ENCODE assay signal across 8 cellular contexts in the genomic region with DNA sequence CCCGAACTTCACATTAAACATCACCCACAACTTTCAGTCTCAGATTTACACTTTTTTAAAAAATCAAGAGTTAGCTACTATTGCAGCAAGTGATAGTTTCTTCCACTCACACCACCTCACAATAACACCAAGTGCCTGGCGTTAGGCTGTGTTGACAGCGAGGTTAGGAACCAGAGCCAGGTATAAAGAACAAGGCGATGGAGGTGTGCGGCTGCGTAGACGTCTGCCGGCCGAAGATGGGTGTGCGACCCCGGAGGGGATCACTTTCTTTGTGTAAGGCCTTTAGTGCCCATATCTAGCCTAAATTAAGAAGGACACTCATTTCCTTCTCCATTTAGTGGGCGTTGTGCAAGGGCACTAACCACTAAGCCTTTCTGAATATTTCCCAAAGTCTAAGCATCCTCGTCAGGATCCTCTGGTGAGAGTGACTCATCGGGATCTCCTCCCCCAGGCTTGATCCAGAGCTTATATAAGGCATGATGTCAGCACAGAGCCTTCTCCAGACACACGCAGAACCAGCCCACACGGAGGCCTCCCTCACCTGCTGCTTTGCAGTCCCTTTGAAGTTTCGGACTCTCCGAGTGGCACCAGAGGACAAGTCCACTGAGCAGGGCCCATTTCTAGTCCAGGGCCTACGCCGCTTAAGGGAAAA. TPM values are rescaled to one million over a fixed set of nuclear protein-coding genes. Genes with fewer than 3 reads are reported as not detected.
DNase-seq lines count a peak whose midpoint lies in the region; ATAC-seq and TF ChIP-seq lines count a peak whose summit lies in the region.

No MANE protein-coding gene starts in this region.

- peak overlapping the region; percentile 81 to 83 for H3K4me3 Mint-ChIP-seq in stimulated activated naive CD8-positive, alpha-beta T cell treated with anti-CD3 and anti-CD28 coated beads, Interleukin-15, amount 100 ng/mL, for 72 hours

- H3K27ac Mint-ChIP-seq in stimulated activated naive CD8-positive, alpha-beta T cell treated with anti-CD3 and anti-CD28 coated beads, Interleukin-15, amount 100 ng/mL, for 72 hours = peak overlapping the region in 1 of 2 donors; percentile 56

- H3K27ac ChIP-seq in HL-60 (replicated peaks) = no peak overlapping the region

- H3K4me3 ChIP-seq in HL-60 (replicated peaks; ENCODE audit: insufficient read depth, low read length) (no peak overlapping the region), astrocyte of the cerebellum (ENCODE audit: low read depth, low read length) (peak overlapping the region; percentile 40)

- H3K27me3 ChIP-seq in HL-60 (ENCODE audit: insufficient read depth, poor library complexity, severe bottlenecking) = peaks cover 2% of the 10 kb centered on the region

- no peaks in the 10 kb centered on the region for H3K9me3 Mint-ChIP-seq in stimulated activated naive CD8-positive, alpha-beta T cell treated with anti-CD3 and anti-CD28 coated beads, Interleukin-15, amount 100 ng/mL, for 72 hours

- in situ Hi-C loops in astrocyte of the cerebellum (cut with HindIII; ENCODE audit: low sequenced_read_pairs) = no loop called here

- no peak for ATAC-seq in stimulated activated naive CD8-positive, alpha-beta T cell treated with anti-CD3 and anti-CD28 coated beads, Interleukin-15, amount 100 ng/mL, for 72 hours
- ATAC-seq in HG02623 (IDR thresholded peaks at IDR 0.05; ENCODE audit: unreplicated experiment) (no peak), HG02970 (IDR thresholded peaks at IDR 0.05; ENCODE audit: low FRiP score, unreplicated experiment) (no peak)

- peaks cover 14% of the 10 kb centered on the region for H3K4me1 Mint-ChIP-seq in stimulated activated naive CD8-positive, alpha-beta T cell treated with anti-CD3 and anti-CD28 coated beads, Interleukin-15, amount 100 ng/mL, for 72 hours

- TF ChIP-seq CTCF in HL-60 (IDR thresholded peaks at IDR 0.05; ENCODE audit: insufficient read depth, low read length) (no peak), astrocyte of the cerebellum (IDR thresholded peaks at IDR 0.05; ENCODE audit: low read depth, low read length, missing control alignments) (no peak)

- DNase-seq in AG08396 (ENCODE audit: low spot score) (peak; percentile 93), HL-60 (ENCODE audit: low read depth in 1 of 2, low spot score in 1 of 2) (peak; percentile 51 to 60), astrocyte of the cerebellum (ENCODE audit: low read depth) (peak; percentile 12), iPS-NIHi11 (ENCODE audit: low spot score) (peak; percentile 21), mucosa of gallbladder (ENCODE audit: low spot score) (no peak)
- DNase-seq in stimulated activated naive CD8-positive, alpha-beta T cell treated with anti-CD3 and anti-CD28 coated beads, Interleukin-15, amount 100 ng/mL, for 72 hours = no peak

- peaks cover 88% of the 10 kb centered on the region for H3K27me3 Mint-ChIP-seq in stimulated activated naive CD8-positive, alpha-beta T cell treated with anti-CD3 and anti-CD28 coated beads, Interleukin-15, amount 100 ng/mL, for 72 hours

RNA-seq across cellular contexts. Expression of gene NHLH2, which starts 11.8 kb away (rescaled TPM):
- not detected for total RNA-seq in mucosa of gallbladder

Comparison
In these comparisons a context has a peak if more than half of its experiments do, and no peak if none do; other contexts are left out.
1. DNase-seq: peak in AG08396 (single experiment), HL-60 (2 of 2), astrocyte of the cerebellum (single experiment) and iPS-NIHi11 (single experiment); none in stimulated activated naive CD8-positive, alpha-beta T cell treated with anti-CD3 and anti-CD28 coated beads, Interleukin-15, amount 100 ng/mL, for 72 hours (0 of 2) and mucosa of gallbladder (single experiment).